ENCODE assay signal across 1 cellular context in the genomic region with DNA sequence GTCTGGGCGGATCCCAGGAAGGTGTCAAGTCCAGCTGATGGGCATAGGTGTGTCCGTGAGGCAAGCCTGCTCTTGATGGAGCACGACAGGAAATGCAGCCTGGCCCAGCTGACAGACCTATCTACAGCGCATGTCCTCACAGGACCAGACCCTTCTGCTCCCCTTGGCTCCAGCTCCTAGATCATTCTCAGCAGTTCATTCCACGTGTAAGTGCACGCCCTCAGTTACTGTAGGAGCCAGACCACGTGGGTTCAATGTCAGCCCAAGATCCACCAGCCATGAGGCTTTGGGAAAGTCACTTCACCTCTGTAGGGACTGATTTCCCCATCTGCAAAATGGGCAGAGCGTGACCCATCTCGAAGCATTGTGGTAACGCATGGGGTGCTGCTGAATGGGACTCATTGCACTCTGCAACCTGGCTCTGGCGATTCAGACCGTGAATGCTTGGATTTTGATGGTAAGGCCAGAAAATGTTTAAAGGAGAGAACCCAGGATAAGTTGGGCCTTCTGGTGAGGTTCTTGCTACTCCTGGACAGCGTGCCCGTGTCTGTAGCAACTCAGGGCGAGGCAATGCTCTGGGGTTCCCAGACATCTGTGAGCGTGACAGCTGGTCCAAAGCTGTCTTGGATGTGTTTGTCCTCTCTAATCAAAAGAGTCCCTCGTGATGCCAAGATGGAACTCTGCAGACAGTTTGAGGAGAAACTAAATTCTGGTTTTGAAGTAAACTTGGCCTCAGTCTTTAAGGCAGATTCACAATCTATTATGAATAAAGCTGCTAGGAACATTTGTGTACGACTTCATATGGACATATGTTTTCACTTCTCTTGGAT.
TF ChIP-seq lines count a peak whose summit lies in the region.

No MANE protein-coding gene starts in this region.

TF ChIP-seq in HepG2, 621 proteins besides CTCF, POLR2A, EP300 and RAD21 (continued from another document and continues in another):
- TF ChIP-seq, protein P1, sequence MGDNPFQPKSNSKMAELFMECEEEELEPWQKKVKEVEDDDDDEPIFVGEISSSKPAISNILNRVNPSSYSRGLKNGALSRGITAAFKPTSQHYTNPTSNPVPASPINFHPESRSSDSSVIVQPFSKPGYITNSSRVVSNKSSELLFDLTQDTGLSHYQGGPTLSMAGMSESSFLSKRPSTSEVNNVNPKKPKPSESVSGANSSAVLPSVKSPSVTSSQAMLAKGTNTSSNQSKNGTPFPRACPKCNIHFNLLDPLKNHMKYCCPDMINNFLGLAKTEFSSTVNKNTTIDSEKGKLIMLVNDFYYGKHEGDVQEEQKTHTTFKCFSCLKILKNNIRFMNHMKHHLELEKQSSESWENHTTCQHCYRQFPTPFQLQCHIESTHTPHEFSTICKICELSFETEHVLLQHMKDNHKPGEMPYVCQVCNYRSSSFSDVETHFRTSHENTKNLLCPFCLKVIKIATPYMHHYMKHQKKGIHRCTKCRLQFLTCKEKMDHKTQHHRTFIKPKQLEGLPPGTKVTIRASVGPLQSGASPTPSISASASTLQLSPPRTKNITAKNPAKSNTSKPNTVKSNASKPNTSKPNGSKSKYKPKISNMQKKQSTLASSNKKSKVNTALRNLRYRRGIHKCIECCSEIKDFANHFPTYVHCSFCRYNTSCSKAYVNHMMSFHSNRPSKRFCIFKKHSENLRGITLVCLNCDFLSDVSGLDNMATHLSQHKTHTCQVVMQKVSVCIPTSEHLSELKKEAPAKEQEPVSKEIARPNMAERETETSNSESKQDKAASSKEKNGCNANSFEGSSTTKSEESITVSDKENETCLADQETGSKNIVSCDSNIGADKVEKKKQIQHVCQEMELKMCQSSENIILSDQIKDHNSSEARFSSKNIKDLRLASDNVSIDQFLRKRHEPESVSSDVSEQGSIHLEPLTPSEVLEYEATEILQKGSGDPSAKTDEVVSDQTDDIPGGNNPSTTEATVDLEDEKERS (CRISPR knock-in tag; IDR thresholded peaks at IDR 0.05): no peak
- no peak for TF ChIP-seq HMGA1 (CRISPR knock-in tag; conservative IDR thresholded peaks at IDR 0.05)
- peak; percentile 19; the same call in 1 of the 2 replicates for TF ChIP-seq POGZ (CRISPR knock-in tag; IDR thresholded peaks at IDR 0.05)
- no peak for TF ChIP-seq ZNF670 (CRISPR knock-in tag; IDR thresholded peaks at IDR 0.05; ENCODE audit: borderline replicate concordance)
- peak; percentile 42; the same call in 1 of the 2 replicates for TF ChIP-seq TRIM24 (CRISPR knock-in tag; IDR thresholded peaks at IDR 0.05)
- TF ChIP-seq SRY (CRISPR knock-in tag; IDR thresholded peaks at IDR 0.05): peak; percentile 70; the same call in 1 of the 2 replicates
- TF ChIP-seq, protein P2, sequence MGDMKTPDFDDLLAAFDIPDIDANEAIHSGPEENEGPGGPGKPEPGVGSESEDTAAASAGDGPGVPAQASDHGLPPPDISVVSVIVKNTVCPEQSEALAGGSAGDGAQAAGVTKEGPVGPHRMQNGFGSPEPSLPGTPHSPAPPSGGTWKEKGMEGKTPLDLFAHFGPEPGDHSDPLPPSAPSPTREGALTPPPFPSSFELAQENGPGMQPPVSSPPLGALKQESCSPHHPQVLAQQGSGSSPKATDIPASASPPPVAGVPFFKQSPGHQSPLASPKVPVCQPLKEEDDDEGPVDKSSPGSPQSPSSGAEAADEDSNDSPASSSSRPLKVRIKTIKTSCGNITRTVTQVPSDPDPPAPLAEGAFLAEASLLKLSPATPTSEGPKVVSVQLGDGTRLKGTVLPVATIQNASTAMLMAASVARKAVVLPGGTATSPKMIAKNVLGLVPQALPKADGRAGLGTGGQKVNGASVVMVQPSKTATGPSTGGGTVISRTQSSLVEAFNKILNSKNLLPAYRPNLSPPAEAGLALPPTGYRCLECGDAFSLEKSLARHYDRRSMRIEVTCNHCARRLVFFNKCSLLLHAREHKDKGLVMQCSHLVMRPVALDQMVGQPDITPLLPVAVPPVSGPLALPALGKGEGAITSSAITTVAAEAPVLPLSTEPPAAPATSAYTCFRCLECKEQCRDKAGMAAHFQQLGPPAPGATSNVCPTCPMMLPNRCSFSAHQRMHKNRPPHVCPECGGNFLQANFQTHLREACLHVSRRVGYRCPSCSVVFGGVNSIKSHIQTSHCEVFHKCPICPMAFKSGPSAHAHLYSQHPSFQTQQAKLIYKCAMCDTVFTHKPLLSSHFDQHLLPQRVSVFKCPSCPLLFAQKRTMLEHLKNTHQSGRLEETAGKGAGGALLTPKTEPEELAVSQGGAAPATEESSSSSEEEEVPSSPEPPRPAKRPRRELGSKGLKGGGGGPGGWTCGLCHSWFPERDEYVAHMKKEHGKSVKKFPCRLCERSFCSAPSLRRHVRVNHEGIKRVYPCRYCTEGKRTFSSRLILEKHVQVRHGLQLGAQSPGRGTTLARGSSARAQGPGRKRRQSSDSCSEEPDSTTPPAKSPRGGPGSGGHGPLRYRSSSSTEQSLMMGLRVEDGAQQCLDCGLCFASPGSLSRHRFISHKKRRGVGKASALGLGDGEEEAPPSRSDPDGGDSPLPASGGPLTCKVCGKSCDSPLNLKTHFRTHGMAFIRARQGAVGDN (CRISPR knock-in tag; IDR thresholded peaks at IDR 0.05): peak; percentile 52
- no peak for TF ChIP-seq ZNF333 (CRISPR knock-in tag; IDR thresholded peaks at IDR 0.05; ENCODE audit: borderline replicate concordance)
- no peak for TF ChIP-seq ZSCAN25 (CRISPR knock-in tag; IDR thresholded peaks at IDR 0.05)
- TF ChIP-seq RFX3 (CRISPR knock-in tag; IDR thresholded peaks at IDR 0.05): no peak
- peak; percentile 18; the same call in 1 of the 2 replicates for TF ChIP-seq RXRA (CRISPR knock-in tag; IDR thresholded peaks at IDR 0.05)
- TF ChIP-seq SIN3B (IDR thresholded peaks at IDR 0.05; ENCODE audit: low read length): no peak
- TF ChIP-seq, protein P3, sequence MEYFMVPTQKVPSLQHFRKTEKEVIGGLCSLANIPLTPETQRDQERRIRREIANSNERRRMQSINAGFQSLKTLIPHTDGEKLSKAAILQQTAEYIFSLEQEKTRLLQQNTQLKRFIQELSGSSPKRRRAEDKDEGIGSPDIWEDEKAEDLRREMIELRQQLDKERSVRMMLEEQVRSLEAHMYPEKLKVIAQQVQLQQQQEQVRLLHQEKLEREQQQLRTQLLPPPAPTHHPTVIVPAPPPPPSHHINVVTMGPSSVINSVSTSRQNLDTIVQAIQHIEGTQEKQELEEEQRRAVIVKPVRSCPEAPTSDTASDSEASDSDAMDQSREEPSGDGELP (IDR thresholded peaks at IDR 0.05; ENCODE audit: borderline replicate concordance, low read depth): peak; percentile 43; the same call in 1 of the 2 replicates
- TF ChIP-seq ZNF383 (CRISPR knock-in tag; IDR thresholded peaks at IDR 0.05; ENCODE audit: borderline replicate concordance): no peak
- TF ChIP-seq SOX6 (IDR thresholded peaks at IDR 0.05): no peak
- no peak for TF ChIP-seq SOX6 (CRISPR knock-in tag; IDR thresholded peaks at IDR 0.05)
- TF ChIP-seq, protein P4, sequence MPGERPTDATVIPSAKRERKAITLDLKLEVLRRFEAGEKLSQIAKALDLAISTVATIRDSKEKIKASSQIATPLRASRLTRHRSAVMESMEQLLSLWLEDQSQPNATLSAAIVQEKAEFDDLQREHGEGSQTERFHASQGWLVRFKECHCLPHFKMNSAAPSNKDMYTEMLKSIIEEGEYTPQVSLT (CRISPR knock-in tag; IDR thresholded peaks at IDR 0.05; ENCODE audit: borderline replicate concordance, low read depth): no peak
- TF ChIP-seq, protein P5, sequence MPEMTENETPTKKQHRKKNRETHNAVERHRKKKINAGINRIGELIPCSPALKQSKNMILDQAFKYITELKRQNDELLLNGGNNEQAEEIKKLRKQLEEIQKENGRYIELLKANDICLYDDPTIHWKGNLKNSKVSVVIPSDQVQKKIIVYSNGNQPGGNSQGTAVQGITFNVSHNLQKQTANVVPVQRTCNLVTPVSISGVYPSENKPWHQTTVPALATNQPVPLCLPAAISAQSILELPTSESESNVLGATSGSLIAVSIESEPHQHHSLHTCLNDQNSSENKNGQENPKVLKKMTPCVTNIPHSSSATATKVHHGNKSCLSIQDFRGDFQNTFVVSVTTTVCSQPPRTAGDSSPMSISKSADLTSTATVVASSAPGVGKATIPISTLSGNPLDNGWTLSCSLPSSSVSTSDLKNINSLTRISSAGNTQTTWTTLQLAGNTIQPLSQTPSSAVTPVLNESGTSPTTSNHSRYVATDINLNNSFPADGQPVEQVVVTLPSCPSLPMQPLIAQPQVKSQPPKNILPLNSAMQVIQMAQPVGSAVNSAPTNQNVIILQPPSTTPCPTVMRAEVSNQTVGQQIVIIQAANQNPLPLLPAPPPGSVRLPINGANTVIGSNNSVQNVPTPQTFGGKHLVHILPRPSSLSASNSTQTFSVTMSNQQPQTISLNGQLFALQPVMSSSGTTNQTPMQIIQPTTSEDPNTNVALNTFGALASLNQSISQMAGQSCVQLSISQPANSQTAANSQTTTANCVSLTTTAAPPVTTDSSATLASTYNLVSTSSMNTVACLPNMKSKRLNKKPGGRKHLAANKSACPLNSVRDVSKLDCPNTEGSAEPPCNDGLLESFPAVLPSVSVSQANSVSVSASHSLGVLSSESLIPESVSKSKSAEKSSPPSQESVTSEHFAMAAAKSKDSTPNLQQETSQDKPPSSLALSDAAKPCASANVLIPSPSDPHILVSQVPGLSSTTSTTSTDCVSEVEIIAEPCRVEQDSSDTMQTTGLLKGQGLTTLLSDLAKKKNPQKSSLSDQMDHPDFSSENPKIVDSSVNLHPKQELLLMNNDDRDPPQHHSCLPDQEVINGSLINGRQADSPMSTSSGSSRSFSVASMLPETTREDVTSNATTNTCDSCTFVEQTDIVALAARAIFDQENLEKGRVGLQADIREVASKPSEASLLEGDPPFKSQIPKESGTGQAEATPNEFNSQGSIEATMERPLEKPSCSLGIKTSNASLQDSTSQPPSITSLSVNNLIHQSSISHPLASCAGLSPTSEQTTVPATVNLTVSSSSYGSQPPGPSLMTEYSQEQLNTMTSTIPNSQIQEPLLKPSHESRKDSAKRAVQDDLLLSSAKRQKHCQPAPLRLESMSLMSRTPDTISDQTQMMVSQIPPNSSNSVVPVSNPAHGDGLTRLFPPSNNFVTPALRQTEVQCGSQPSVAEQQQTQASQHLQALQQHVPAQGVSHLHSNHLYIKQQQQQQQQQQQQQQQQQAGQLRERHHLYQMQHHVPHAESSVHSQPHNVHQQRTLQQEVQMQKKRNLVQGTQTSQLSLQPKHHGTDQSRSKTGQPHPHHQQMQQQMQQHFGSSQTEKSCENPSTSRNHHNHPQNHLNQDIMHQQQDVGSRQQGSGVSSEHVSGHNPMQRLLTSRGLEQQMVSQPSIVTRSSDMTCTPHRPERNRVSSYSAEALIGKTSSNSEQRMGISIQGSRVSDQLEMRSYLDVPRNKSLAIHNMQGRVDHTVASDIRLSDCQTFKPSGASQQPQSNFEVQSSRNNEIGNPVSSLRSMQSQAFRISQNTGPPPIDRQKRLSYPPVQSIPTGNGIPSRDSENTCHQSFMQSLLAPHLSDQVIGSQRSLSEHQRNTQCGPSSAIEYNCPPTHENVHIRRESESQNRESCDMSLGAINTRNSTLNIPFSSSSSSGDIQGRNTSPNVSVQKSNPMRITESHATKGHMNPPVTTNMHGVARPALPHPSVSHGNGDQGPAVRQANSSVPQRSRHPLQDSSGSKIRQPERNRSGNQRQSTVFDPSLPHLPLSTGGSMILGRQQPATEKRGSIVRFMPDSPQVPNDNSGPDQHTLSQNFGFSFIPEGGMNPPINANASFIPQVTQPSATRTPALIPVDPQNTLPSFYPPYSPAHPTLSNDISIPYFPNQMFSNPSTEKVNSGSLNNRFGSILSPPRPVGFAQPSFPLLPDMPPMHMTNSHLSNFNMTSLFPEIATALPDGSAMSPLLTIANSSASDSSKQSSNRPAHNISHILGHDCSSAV (CRISPR knock-in tag; IDR thresholded peaks at IDR 0.05; ENCODE audit: borderline replicate concordance): no peak
- no peak for TF ChIP-seq XBP1 (CRISPR knock-in tag; IDR thresholded peaks at IDR 0.05)
- TF ChIP-seq MBNL3 (CRISPR knock-in tag; conservative IDR thresholded peaks at IDR 0.05): no peak
- TF ChIP-seq, protein P6, sequence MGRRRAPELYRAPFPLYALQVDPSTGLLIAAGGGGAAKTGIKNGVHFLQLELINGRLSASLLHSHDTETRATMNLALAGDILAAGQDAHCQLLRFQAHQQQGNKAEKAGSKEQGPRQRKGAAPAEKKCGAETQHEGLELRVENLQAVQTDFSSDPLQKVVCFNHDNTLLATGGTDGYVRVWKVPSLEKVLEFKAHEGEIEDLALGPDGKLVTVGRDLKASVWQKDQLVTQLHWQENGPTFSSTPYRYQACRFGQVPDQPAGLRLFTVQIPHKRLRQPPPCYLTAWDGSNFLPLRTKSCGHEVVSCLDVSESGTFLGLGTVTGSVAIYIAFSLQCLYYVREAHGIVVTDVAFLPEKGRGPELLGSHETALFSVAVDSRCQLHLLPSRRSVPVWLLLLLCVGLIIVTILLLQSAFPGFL (CRISPR knock-in tag; IDR thresholded peaks at IDR 0.05): no peak
- TF ChIP-seq ZNF766 (CRISPR knock-in tag; IDR thresholded peaks at IDR 0.05; ENCODE audit: borderline replicate concordance): no peak
- no peak for TF ChIP-seq ZNF225 (CRISPR knock-in tag; IDR thresholded peaks at IDR 0.05)
- TF ChIP-seq BORCS8-MEF2B (CRISPR knock-in tag; IDR thresholded peaks at IDR 0.05): peak; percentile 79
- TF ChIP-seq, protein P7, sequence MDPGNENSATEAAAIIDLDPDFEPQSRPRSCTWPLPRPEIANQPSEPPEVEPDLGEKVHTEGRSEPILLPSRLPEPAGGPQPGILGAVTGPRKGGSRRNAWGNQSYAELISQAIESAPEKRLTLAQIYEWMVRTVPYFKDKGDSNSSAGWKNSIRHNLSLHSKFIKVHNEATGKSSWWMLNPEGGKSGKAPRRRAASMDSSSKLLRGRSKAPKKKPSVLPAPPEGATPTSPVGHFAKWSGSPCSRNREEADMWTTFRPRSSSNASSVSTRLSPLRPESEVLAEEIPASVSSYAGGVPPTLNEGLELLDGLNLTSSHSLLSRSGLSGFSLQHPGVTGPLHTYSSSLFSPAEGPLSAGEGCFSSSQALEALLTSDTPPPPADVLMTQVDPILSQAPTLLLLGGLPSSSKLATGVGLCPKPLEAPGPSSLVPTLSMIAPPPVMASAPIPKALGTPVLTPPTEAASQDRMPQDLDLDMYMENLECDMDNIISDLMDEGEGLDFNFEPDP (CRISPR knock-in tag; conservative IDR thresholded peaks at IDR 0.05): no peak
- no peak for TF ChIP-seq ZNF619 (CRISPR knock-in tag; IDR thresholded peaks at IDR 0.05)
- no peak for TF ChIP-seq JDP2 (CRISPR knock-in tag; IDR thresholded peaks at IDR 0.05; ENCODE audit: borderline replicate concordance)
- TF ChIP-seq, protein P8, sequence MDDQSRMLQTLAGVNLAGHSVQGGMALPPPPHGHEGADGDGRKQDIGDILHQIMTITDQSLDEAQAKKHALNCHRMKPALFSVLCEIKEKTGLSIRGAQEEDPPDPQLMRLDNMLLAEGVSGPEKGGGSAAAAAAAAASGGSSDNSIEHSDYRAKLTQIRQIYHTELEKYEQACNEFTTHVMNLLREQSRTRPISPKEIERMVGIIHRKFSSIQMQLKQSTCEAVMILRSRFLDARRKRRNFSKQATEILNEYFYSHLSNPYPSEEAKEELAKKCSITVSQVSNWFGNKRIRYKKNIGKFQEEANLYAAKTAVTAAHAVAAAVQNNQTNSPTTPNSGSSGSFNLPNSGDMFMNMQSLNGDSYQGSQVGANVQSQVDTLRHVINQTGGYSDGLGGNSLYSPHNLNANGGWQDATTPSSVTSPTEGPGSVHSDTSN (CRISPR knock-in tag; IDR thresholded peaks at IDR 0.05; ENCODE audit: borderline replicate concordance): no peak
- no peak for TF ChIP-seq SMARCE1 (IDR thresholded peaks at IDR 0.05; ENCODE audit: borderline replicate concordance)
- TF ChIP-seq, protein P9, sequence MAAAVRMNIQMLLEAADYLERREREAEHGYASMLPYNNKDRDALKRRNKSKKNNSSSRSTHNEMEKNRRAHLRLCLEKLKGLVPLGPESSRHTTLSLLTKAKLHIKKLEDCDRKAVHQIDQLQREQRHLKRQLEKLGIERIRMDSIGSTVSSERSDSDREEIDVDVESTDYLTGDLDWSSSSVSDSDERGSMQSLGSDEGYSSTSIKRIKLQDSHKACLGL (CRISPR knock-in tag; IDR thresholded peaks at IDR 0.05): no peak
- TF ChIP-seq KAT2B (IDR thresholded peaks at IDR 0.05; ENCODE audit: borderline replicate concordance, low read depth, low read length): no peak
- TF ChIP-seq HDAC6 (IDR thresholded peaks at IDR 0.05; ENCODE audit: low read depth, low read length): no peak
